27 cellular contexts compared by ENCODE assay signal in genomic region chr2:36335597-36335996, GRCh38.
"Had no signal": no experiment of that assay in that cellular context is flagged by ENCODE, and none has a peak within 500 bp of the region (broad histone marks: within the 10 kb centered on the region; RNA-seq: fewer than 3 reads in every experiment).

No MANE protein-coding gene starts in this region.

- FAIRE-seq: RCC 7860 had no signal

- H3K36me3 ChIP-seq: ascending aorta, breast epithelium had no signal

- H3K9me3 ChIP-seq: ascending aorta, breast epithelium had no signal

- H3K4me1 ChIP-seq: ascending aorta, breast epithelium had no signal

- H3K9me3 Mint-ChIP-seq: activated CD4-positive, alpha-beta memory T cell treated with anti-CD3 and anti-CD28 coated beads, Interleukin-2, amount 10 ng/mL, durations not matched to agents 7 days and 5 days; activated naive CD4-positive, alpha-beta T cell treated with anti-CD3 and anti-CD28 coated beads, Interleukin-2, amount 50 U/mL, for 24 hours; activated naive CD8-positive, alpha-beta T cell treated with anti-CD3 and anti-CD28 coated beads, Interleukin-2, amount 10 ng/mL, durations not matched to agents 7 days and 5 days; activated T-cell treated with anti-CD3 and anti-CD28 coated beads, Interleukin-2, amount 50 U/mL, for 24 hours; activated T-helper 2 cell treated with anti-CD3 and anti-CD28 coated beads, Interferon-gamma antibody, Interleukin-2, Interleukin-4, amounts not matched to agents 10 μg/mL and 5 μg/mL and 100 μg/mL, durations not matched to agents 14 hours and 24 hours and 36 hours had no signal

- H3K27me3 ChIP-seq: ascending aorta, breast epithelium had no signal

- H3K4me3 Mint-ChIP-seq: activated CD4-positive, alpha-beta memory T cell treated with anti-CD3 and anti-CD28 coated beads, Interleukin-2, amount 10 ng/mL, durations not matched to agents 7 days and 5 days; activated CD4-positive, alpha-beta T cell treated with anti-CD3 and anti-CD28 coated beads for 36 hours; activated naive CD4-positive, alpha-beta T cell treated with anti-CD3 and anti-CD28 coated beads, Interleukin-2, amount 50 U/mL, for 24 hours; activated naive CD8-positive, alpha-beta T cell treated with anti-CD3 and anti-CD28 coated beads, Interleukin-2, amount 10 ng/mL, durations not matched to agents 7 days and 5 days; activated T-cell treated with anti-CD3 and anti-CD28 coated beads, Interleukin-2, amount 50 U/mL, for 24 hours had no signal

- DNase-seq: activated CD4-positive, alpha-beta memory T cell treated with anti-CD3 and anti-CD28 coated beads, Interleukin-2, amount 10 ng/mL, durations not matched to agents 7 days and 5 days; activated CD4-positive, alpha-beta T cell treated with anti-CD3 and anti-CD28 coated beads for 36 hours; activated gamma-delta T cell; activated naive CD4-positive, alpha-beta T cell treated with Interleukin-2 at 50 U/mL for 16 hours; activated naive CD8-positive, alpha-beta T cell treated with anti-CD3 and anti-CD28 coated beads, Interleukin-2, amount 10 ng/mL, durations not matched to agents 7 days and 5 days; activated T-cell treated with anti-CD3 and anti-CD28 coated beads, Interleukin-2, amount 50 U/mL, for 24 hours; amygdala; Karpas-422; KBM-7; NCI-H1105; NCI-H1417 treated with DMSO at 0.1 percent for 48 hours; NCI-H187 treated with DMSO at 0.1 percent for 48 hours; NCI-H2081; NCI-H2171 treated with DMSO at 0.1 percent for 48 hours; NCI-H2227 treated with DMSO at 0.1 percent for 48 hours; NCI-H446; NCI-H69; NK-92 treated with Interleukin-12 subunit alpha and Interleukin-12 subunit beta, amount 100 ng/mL, for 24 hours; PC-9; SIG-M5; T1000 had no signal

- H3K27ac ChIP-seq: ascending aorta, breast epithelium, PC-9, RWPE1 had no signal

- H3K27ac Mint-ChIP-seq: activated CD4-positive, alpha-beta memory T cell treated with anti-CD3 and anti-CD28 coated beads, Interleukin-2, amount 10 ng/mL, durations not matched to agents 7 days and 5 days; activated CD4-positive, alpha-beta T cell treated with anti-CD3 and anti-CD28 coated beads for 36 hours; activated naive CD4-positive, alpha-beta T cell treated with anti-CD3 and anti-CD28 coated beads, Interleukin-2, amount 50 U/mL, for 24 hours; activated naive CD8-positive, alpha-beta T cell treated with anti-CD3 and anti-CD28 coated beads, Interleukin-2, amount 10 ng/mL, durations not matched to agents 7 days and 5 days; activated T-cell treated with anti-CD3 and anti-CD28 coated beads, Interleukin-2, amount 50 U/mL, for 24 hours; activated T-helper 2 cell treated with anti-CD3 and anti-CD28 coated beads, Interferon-gamma antibody, Interleukin-2, Interleukin-4, amounts not matched to agents 10 μg/mL and 5 μg/mL and 100 μg/mL, durations not matched to agents 14 hours and 24 hours and 36 hours had no signal

- H3K4me3 ChIP-seq: ascending aorta, breast epithelium, PC-9 had no signal

- H2AFZ ChIP-seq: PC-9 had no signal

- H3K36me3 Mint-ChIP-seq: activated naive CD4-positive, alpha-beta T cell treated with anti-CD3 and anti-CD28 coated beads, Interleukin-2, amount 50 U/mL, for 24 hours; activated naive CD8-positive, alpha-beta T cell treated with anti-CD3 and anti-CD28 coated beads, Interleukin-2, amount 10 ng/mL, durations not matched to agents 7 days and 5 days had no signal

- H3K4me2 ChIP-seq: PC-9 had no signal
